8 cellular contexts compared by ENCODE assay signal in genomic region chr19:17777840-17778620, GRCh38. TPM values are rescaled to one million over a fixed set of nuclear protein-coding genes. Genes with fewer than 3 reads are reported as not detected.
DNase-seq lines count a peak whose midpoint lies in the region; ATAC-seq and TF ChIP-seq lines count a peak whose summit lies in the region.

No MANE protein-coding gene starts in this region.

- H3K27ac Mint-ChIP-seq in CD14-positive monocyte, result peak overlapping the region in 6 of 7 donors; percentile 21 to 74 (median 60)
- H3K27ac Mint-ChIP-seq in IgD-negative memory B cell, result peak overlapping the region; percentile 37 to 82 (median 46)

- DNase-seq in CD14-positive monocyte (ENCODE audit: low spot score) (peak; percentile 83), fibroblast of villous mesenchyme (ENCODE audit: low read depth) (peak; percentile 30), ovary (peak; percentile 48 to 69 (median 53))
- DNase-seq in activated CD4-positive, alpha-beta T cell treated with anti-CD3 and anti-CD28 coated beads, Interleukin-2, amount 50 U/mL, for 1 hour, result peak; percentile 29

- H3K27me3 Mint-ChIP-seq in CD14-positive monocyte (ENCODE audit: low read depth in 3 of 3) (peaks cover 0 to 2% (median 0%) of the 10 kb centered on the region in 3 donors), IgD-negative memory B cell (no peaks in the 10 kb centered on the region)

- no peaks in the 10 kb centered on the region for H3K36me3 ChIP-seq in ovary

- no peak for TF ChIP-seq POLR2A in ovary (IDR thresholded peaks at IDR 0.05)

- H3K4me1 ChIP-seq in ovary (ENCODE audit: insufficient read depth), result peaks cover 7% of the 10 kb centered on the region

- 33 to 35% (median 33%) methylated on average over 25 of the region's 25 CpGs for WGBS in ovary, 3 donors

- intact Hi-C loops in CD14-positive monocyte (cut with micrococcal nuclease), result loop anchor here (2.0 to 5.0 kb wide), 3 partner anchors 61 to 77 kb away; partner anchors contain the start of gene MAP1S (in 1 of the 2)
- intact Hi-C loops in ovary (cut with DNase I), result no loop called here

- H3K27ac ChIP-seq in ovary, result no peak overlapping the region

- H3K4me3 ChIP-seq in fibroblast of villous mesenchyme (ENCODE audit: low read depth, low read length) (peak overlapping the region; percentile 29), ovary (no peak overlapping the region)

- H3K4me3 Mint-ChIP-seq in CD14-positive monocyte (peak overlapping the region; percentile 72 to 89), IgD-negative memory B cell (peak overlapping the region in 2 of 4 donors; percentile 52 to 73)

- H3K36me3 Mint-ChIP-seq in CD14-positive monocyte (peaks cover 56 to 65% of the 10 kb centered on the region in 2 donors), IgD-negative memory B cell (peaks cover 8% of the 10 kb centered on the region)

- H3K9me3 ChIP-seq in ovary, result no peaks in the 10 kb centered on the region

- no peak for TF ChIP-seq EP300 in ovary (IDR thresholded peaks at IDR 0.05)

- TF ChIP-seq CTCF in CD14-positive monocyte (IDR thresholded peaks at IDR 0.05), result no peak
- no peak for TF ChIP-seq CTCF in fibroblast of villous mesenchyme (IDR thresholded peaks at IDR 0.05; ENCODE audit: insufficient read depth, low read depth, low read length)
- TF ChIP-seq CTCF in ovary (IDR thresholded peaks at IDR 0.05), result no peak

- H3K27me3 ChIP-seq in ovary, result no peaks in the 10 kb centered on the region

- peaks cover 0 to 6% (median 0%) of the 10 kb centered on the region in 7 donors for H3K9me3 Mint-ChIP-seq in CD14-positive monocyte
- H3K9me3 Mint-ChIP-seq in IgD-negative memory B cell, result no peaks in the 10 kb centered on the region

- ATAC-seq in HG02973 (IDR thresholded peaks at IDR 0.05; ENCODE audit: unreplicated experiment) (no peak), HG02763 (IDR thresholded peaks at IDR 0.05; ENCODE audit: unreplicated experiment) (no peak), GM19023 (IDR thresholded peaks at IDR 0.05; ENCODE audit: unreplicated experiment) (no peak)

- H3K4me1 Mint-ChIP-seq in CD14-positive monocyte (peaks cover 23% of the 10 kb centered on the region), IgD-negative memory B cell (peaks cover 14 to 20% (median 17%) of the 10 kb centered on the region in 3 donors)

RNA-seq across cellular contexts. Expression of gene B3GNT3, which starts 16.9 kb away (rescaled TPM):
- not detected for polyA plus RNA-seq in CD14-positive monocyte
- polyA plus RNA-seq in IgD-negative memory B cell, result not detected
- not detected in 2 replicates for total RNA-seq in fibroblast of villous mesenchyme
- total RNA-seq in ovary, result under 1 TPM in 5 of 7 donors, not detected in 2; 0.34 to 0.79 (median 0.51) TPM
- under 1 TPM; 0.25 to 0.28 TPM for polyA plus RNA-seq in ovary

RNA-seq across cellular contexts. Expression of gene FCHO1, which starts 26.8 kb away (rescaled TPM):
- polyA plus RNA-seq in CD14-positive monocyte (10 to 100 TPM; 11.4 to 13.4 TPM), IgD-negative memory B cell (42.4 TPM), ovary (1 to 10 TPM in 1 of 2 donors, under 1 TPM in 1; 0.95 to 2.0 TPM)
- total RNA-seq in fibroblast of villous mesenchyme (0.43 and 0.64 TPM in 2 replicates), ovary (1 to 10 TPM; 1.7 to 4.3 (median 3.0) TPM)

RNA-seq across cellular contexts. Expression of gene INSL3, which starts 43.3 kb away (rescaled TPM):
- polyA plus RNA-seq in CD14-positive monocyte (under 1 TPM; 0.25 to 0.64 TPM), IgD-negative memory B cell (1.7 TPM), ovary (100 to 1,000 TPM; 103 to 121 TPM)
- total RNA-seq in fibroblast of villous mesenchyme (not detected in 2 replicates), ovary (1 to 10 TPM in 4 of 7 donors, under 1 TPM in 2, not detected in 1; 0.38 to 4.9 (median 1.4) TPM)

RNA-seq across cellular contexts. Expression of gene MAP1S, which starts 58.8 kb away (rescaled TPM):
- polyA plus RNA-seq in CD14-positive monocyte (10 to 100 TPM; 27.5 to 28.3 TPM), IgD-negative memory B cell (50.3 TPM), ovary (10 to 100 TPM in 1 of 2 donors, 1 to 10 TPM in 1; 5.0 to 24.5 TPM)
- total RNA-seq in fibroblast of villous mesenchyme (14.8 and 15.1 TPM in 2 replicates), ovary (10 to 100 TPM; 25.4 to 76.8 (median 69.3) TPM)

Comparison
In these comparisons a context has a peak if more than half of its experiments do, and no peak if none do; other contexts are left out.
1. DNase-seq: peak in every context shown above with its lines; median percentile 83 in CD14-positive monocyte; 53 in ovary; 30 in fibroblast of villous mesenchyme; 29 in activated CD4-positive, alpha-beta T cell treated with anti-CD3 and anti-CD28 coated beads, Interleukin-2, amount 50 U/mL, for 1 hour.
2. RNA of gene FCHO1, which starts 26.8 kb away (polyA plus RNA-seq): 42.4 TPM in IgD-negative memory B cell (single experiment) and 11.4 to 13.4 TPM in CD14-positive monocyte; 0.95 to 2.0 TPM in ovary; every median in the first group is over 4 times any median in the second.
3. RNA of gene INSL3, which starts 43.3 kb away (polyA plus RNA-seq): 103 to 121 TPM in ovary; 1.7 TPM in IgD-negative memory B cell (single experiment) and 0.25 to 0.64 TPM in CD14-positive monocyte; every median in the first group is over 10 times any median in the second.
4. intact Hi-C loops: an anchor here in CD14-positive monocyte (2.0 to 5.0 kb wide); none called in ovary.